Comparison of ENCODE assay signal across 8 cellular contexts in the genomic region with DNA sequence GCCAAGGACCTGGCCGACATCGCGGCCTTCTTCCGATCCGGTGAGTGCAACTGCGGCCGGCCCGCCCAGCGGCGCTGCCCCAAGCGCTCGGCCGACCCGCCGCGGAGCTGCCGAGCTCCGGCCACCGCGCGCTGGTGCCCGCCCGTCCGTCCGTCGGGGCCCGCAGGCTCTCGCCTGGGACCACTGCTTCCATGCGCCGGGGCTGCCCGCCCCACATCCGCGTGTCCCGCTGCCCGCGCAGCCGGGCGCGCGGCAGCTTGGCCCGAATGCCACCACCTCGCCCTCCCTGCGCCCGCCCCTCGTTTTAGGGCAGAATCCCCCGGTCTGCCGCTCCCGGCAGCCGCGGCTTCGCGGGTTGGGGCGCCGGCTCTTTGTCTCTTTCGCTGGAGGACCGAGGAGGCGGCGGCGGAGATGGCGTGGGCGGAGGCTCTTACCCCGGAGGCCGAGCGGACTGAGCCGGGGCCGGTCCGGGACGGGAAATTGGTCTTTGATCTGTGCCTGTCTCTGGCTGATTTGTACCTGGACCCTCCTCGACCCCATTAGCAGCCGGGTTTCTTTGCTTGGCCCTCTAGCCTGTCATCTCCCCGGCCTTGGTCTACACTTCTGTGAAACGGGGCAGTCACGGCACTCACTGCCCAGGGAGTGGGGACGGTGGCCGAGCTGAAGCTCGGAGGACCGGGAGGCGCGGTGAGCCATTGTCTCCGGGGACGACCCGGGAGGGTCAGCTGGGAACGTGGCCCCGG. TPM values are rescaled to one million over a fixed set of nuclear protein-coding genes. Genes with fewer than 3 reads are reported as not detected.
DNase-seq lines count a peak whose midpoint lies in the region; ATAC-seq and TF ChIP-seq lines count a peak whose summit lies in the region.

No MANE protein-coding gene starts in this region.

- H3K27me3 Mint-ChIP-seq in Calu3 (ENCODE audit: unreplicated experiment) (peaks cover 6% of the 10 kb centered on the region), type B pancreatic cell (peaks cover 9% of the 10 kb centered on the region)
- H3K27me3 Mint-ChIP-seq in activated CD8-positive, alpha-beta T cell treated with anti-CD3 and anti-CD28 coated beads, Interleukin-2, amount 10 ng/mL, durations not matched to agents 7 days and 5 days (ENCODE audit: low read depth), result peaks cover 60% of the 10 kb centered on the region
- H3K27me3 Mint-ChIP-seq in naive thymus-derived CD8-positive, alpha-beta T cell, result peaks cover 17 to 37% (median 22%) of the 10 kb centered on the region in 5 donors

- H3K36me3 Mint-ChIP-seq in Calu3 (ENCODE audit: insufficient read depth, unreplicated experiment), result peaks cover 47% of the 10 kb centered on the region
- H3K36me3 Mint-ChIP-seq in activated CD8-positive, alpha-beta T cell treated with anti-CD3 and anti-CD28 coated beads, Interleukin-2, amount 10 ng/mL, durations not matched to agents 7 days and 5 days (ENCODE audit: low read depth), result no peaks in the 10 kb centered on the region
- no peaks in the 10 kb centered on the region for H3K36me3 Mint-ChIP-seq in naive thymus-derived CD8-positive, alpha-beta T cell
- no peaks in the 10 kb centered on the region for H3K36me3 Mint-ChIP-seq in type B pancreatic cell

- H3K9me3 Mint-ChIP-seq in Calu3 (ENCODE audit: low read depth, unreplicated experiment) (no peaks in the 10 kb centered on the region), type B pancreatic cell (no peaks in the 10 kb centered on the region)
- H3K9me3 Mint-ChIP-seq in activated CD8-positive, alpha-beta T cell treated with anti-CD3 and anti-CD28 coated beads, Interleukin-2, amount 10 ng/mL, durations not matched to agents 7 days and 5 days (ENCODE audit: insufficient read depth), result no peaks in the 10 kb centered on the region
- no peaks in the 10 kb centered on the region for H3K9me3 Mint-ChIP-seq in naive thymus-derived CD8-positive, alpha-beta T cell

- no peak for TF ChIP-seq CTCF in Calu3 (IDR thresholded peaks at IDR 0.05; ENCODE audit: unreplicated experiment)
- no peak for TF ChIP-seq CTCF in epithelial cell of proximal tubule (conservative IDR thresholded peaks at IDR 0.05; ENCODE audit: low read depth, low read length)
- TF ChIP-seq CTCF in type B pancreatic cell (conservative IDR thresholded peaks at IDR 0.05), result no peak

- ATAC-seq in GM21390 (IDR thresholded peaks at IDR 0.05; ENCODE audit: unreplicated experiment), result peak; percentile 6
- ATAC-seq in activated CD8-positive, alpha-beta T cell treated with anti-CD3 and anti-CD28 coated beads, Interleukin-2, amount 10 ng/mL, durations not matched to agents 7 days and 5 days, result peak; percentile 2
- peak in 1 of 2 donors; percentile 9 for ATAC-seq in naive thymus-derived CD8-positive, alpha-beta T cell

- H3K4me3 Mint-ChIP-seq in Calu3 (ENCODE audit: low read depth, unreplicated experiment) (peak overlapping the region; percentile 81), type B pancreatic cell (peak overlapping the region; percentile 92)
- peak overlapping the region; percentile 69 for H3K4me3 Mint-ChIP-seq in activated CD8-positive, alpha-beta T cell treated with anti-CD3 and anti-CD28 coated beads, Interleukin-2, amount 10 ng/mL, durations not matched to agents 7 days and 5 days
- H3K4me3 Mint-ChIP-seq in naive thymus-derived CD8-positive, alpha-beta T cell, result peak overlapping the region; percentile 76 to 88 (median 83)

- no TSS peak for BruUV-seq in Calu3 (replicated peaks; lab: Mats Ljungman, UMichigan)

- H3K27ac Mint-ChIP-seq in Calu3 (ENCODE audit: unreplicated experiment) (peak overlapping the region; percentile 84), type B pancreatic cell (peak overlapping the region; percentile 85)
- H3K27ac Mint-ChIP-seq in activated CD8-positive, alpha-beta T cell treated with anti-CD3 and anti-CD28 coated beads, Interleukin-2, amount 10 ng/mL, durations not matched to agents 7 days and 5 days, result peak overlapping the region; percentile 34
- H3K27ac Mint-ChIP-seq in naive thymus-derived CD8-positive, alpha-beta T cell, result peak overlapping the region in 3 of 10 donors; percentile 52 to 60 (median 52)

- intact Hi-C loops in Calu3 (cut with micrococcal nuclease; ENCODE audit: unreplicated experiment), result loop anchor here (2.0 kb wide), 1 partner anchor 107 kb away; no protein-coding TSS in a partner anchor

- DNase-seq in Calu3 (peak; percentile 33), HT1080 (ENCODE audit: low read depth) (peak; percentile 34), epithelial cell of proximal tubule (ENCODE audit: low read depth) (no peak), type B pancreatic cell (ENCODE audit: extremely low spot score, unreplicated experiment) (no peak), cortex of kidney (lab: John Stamatoyannopoulos, UW) (no peak)
- DNase-seq in activated CD8-positive, alpha-beta T cell treated with anti-CD3 and anti-CD28 coated beads, Interleukin-2, amount 10 ng/mL, durations not matched to agents 7 days and 5 days, result no peak
- DNase-seq in naive thymus-derived CD8-positive, alpha-beta T cell, result peak in 8 of 10 donors; percentile 5 to 46 (median 29)

- CTCF ChIA-PET in Calu3 (lab: Charles Lee), result interaction anchor here (1.5 kb wide), 1 partner anchor 107 kb away, joined by 3 read pairs; no protein-coding TSS in a partner anchor
- CTCF ChIA-PET in activated CD8-positive, alpha-beta T cell treated with anti-CD3 and anti-CD28 coated beads, Interleukin-2, amount 10 ng/mL, durations not matched to agents 7 days and 5 days (lab: Charles Lee), result no interaction called here

- H3K4me1 Mint-ChIP-seq in Calu3 (ENCODE audit: low read depth, unreplicated experiment) (peaks cover 30% of the 10 kb centered on the region), type B pancreatic cell (ENCODE audit: unreplicated experiment) (peaks cover 41% of the 10 kb centered on the region)
- peaks cover 11% of the 10 kb centered on the region for H3K4me1 Mint-ChIP-seq in activated CD8-positive, alpha-beta T cell treated with anti-CD3 and anti-CD28 coated beads, Interleukin-2, amount 10 ng/mL, durations not matched to agents 7 days and 5 days (ENCODE audit: low read depth)
- peaks cover 9 to 18% (median 15%) of the 10 kb centered on the region in 4 donors for H3K4me1 Mint-ChIP-seq in naive thymus-derived CD8-positive, alpha-beta T cell

- POLR2A ChIA-PET in activated CD8-positive, alpha-beta T cell treated with anti-CD3 and anti-CD28 coated beads, Interleukin-2, amount 10 ng/mL, durations not matched to agents 7 days and 5 days (lab: Charles Lee), result no interaction called here
- POLR2A ChIA-PET in naive thymus-derived CD8-positive, alpha-beta T cell (lab: Charles Lee), result no interaction called here

- peak overlapping the region; percentile 99 for H3K4me3 ChIP-seq in epithelial cell of proximal tubule (ENCODE audit: low read depth, low read length)

RNA-seq across cellular contexts. Expression of a gene that starts 0.9 kb away (rescaled TPM):
- total RNA-seq in Calu3 (2022) (150 and 183 TPM in 2 replicates), epithelial cell of proximal tubule (109 and 170 TPM in 2 replicates), type B pancreatic cell (ENCODE audit: low replicate concordance) (61.9 and 145 TPM in 2 replicates)
- 144 and 162 TPM in 2 replicates for total RNA-seq in HT1080 (2014; rRNA removed; shearing (Covaris generic))
- polyA plus RNA-seq in HT1080 (2015; cell fraction: cytosol; rRNA removed), result 83.4 and 89.2 TPM in 2 replicates
- polyA plus RNA-seq in HT1080 (2015; cell fraction: nucleus; rRNA removed), result 375 and 390 TPM in 2 replicates
- 1 to 10 TPM; 3.5 to 6.6 TPM for total RNA-seq in activated CD8-positive, alpha-beta T cell treated with anti-CD3 and anti-CD28 coated beads, Interleukin-2, amount 10 ng/mL, durations not matched to agents 7 days and 5 days
- 1 to 10 TPM; 6.8 to 8.3 TPM for total RNA-seq in naive thymus-derived CD8-positive, alpha-beta T cell
- polyA plus RNA-seq in naive thymus-derived CD8-positive, alpha-beta T cell, result 1 to 10 TPM in 1 of 3 donors, under 1 TPM in 1, not detected in 1; 0.69 to 1.2 TPM

Comparison
In these comparisons a context has a peak if more than half of its experiments do, and no peak if none do; other contexts are left out.
1. DNase-seq: peak in Calu3 (single experiment), HT1080 (single experiment) and naive thymus-derived CD8-positive, alpha-beta T cell (8 of 10); none in activated CD8-positive, alpha-beta T cell treated with anti-CD3 and anti-CD28 coated beads, Interleukin-2, amount 10 ng/mL, durations not matched to agents 7 days and 5 days (single experiment), epithelial cell of proximal tubule (single experiment), type B pancreatic cell (single experiment) and cortex of kidney (single experiment).
2. Peak in every context shown above with its lines, with median percentiles within 50 percentile points of each other: H3K4me3 Mint-ChIP-seq.